16 cellular contexts compared by ENCODE assay signal in genomic region chr14:91327661-91328312, GRCh38.
DNase-seq lines count a peak whose midpoint lies in the region; ATAC-seq and TF ChIP-seq lines count a peak whose summit lies in the region.
"Had no signal": no experiment of that assay in that cellular context is flagged by ENCODE, and none has a peak within 500 bp of the region (broad histone marks: within the 10 kb centered on the region; RNA-seq: fewer than 3 reads in every experiment).

No MANE protein-coding gene starts in this region.

- H2AK5ac ChIP-seq in mesenchymal stem cell (ENCODE audit: low read length, severe bottlenecking), result no peak overlapping the region

- H3K4me1 Mint-ChIP-seq in CD4-positive, alpha-beta memory T cell, result peaks cover 56 to 99% (median 85%) of the 10 kb centered on the region in 4 donors
- peaks cover 40% of the 10 kb centered on the region for H3K4me1 Mint-ChIP-seq in activated T-helper 17 cell treated with anti-CD3 and anti-CD28 coated beads, Interleukin-2, amount 50 U/mL, for 72 hours
- peaks cover 76 to 100% (median 99%) of the 10 kb centered on the region in 7 donors for H3K4me1 Mint-ChIP-seq in naive thymus-derived CD4-positive, alpha-beta T cell
- H3K4me1 Mint-ChIP-seq in Calu3 (ENCODE audit: low read depth, unreplicated experiment), result peaks cover 30% of the 10 kb centered on the region

- H3K4ac ChIP-seq in mesenchymal stem cell (ENCODE audit: low read depth in 1 of 2, low read length in 2 of 2), result no peak overlapping the region

- H3K27me3 ChIP-seq in BLaER1, result no peaks in the 10 kb centered on the region
- no peaks in the 10 kb centered on the region for H3K27me3 ChIP-seq in CD4-positive, alpha-beta memory T cell (ENCODE audit: insufficient read depth, low read length)
- H3K27me3 ChIP-seq in naive thymus-derived CD4-positive, alpha-beta T cell (ENCODE audit: control insufficient read depth in 2 of 2, insufficient read depth in 2 of 2, low read length in 2 of 2), result no peaks in the 10 kb centered on the region
- H3K27me3 ChIP-seq in mesenchymal stem cell (ENCODE audit: control insufficient read depth in 1 of 2, insufficient read depth in 1 of 2, low read length in 2 of 2), result peaks cover 3 to 90% of the 10 kb centered on the region in 2 experiments
- H3K27me3 ChIP-seq: SJSA1 had no signal

- H4K91ac ChIP-seq in mesenchymal stem cell (ENCODE audit: low read length), result no peak overlapping the region

- H4K20me1 ChIP-seq in BLaER1, result peaks cover 40% of the 10 kb centered on the region

- H3K23ac ChIP-seq in mesenchymal stem cell (ENCODE audit: low read length in 2 of 2), result no peak overlapping the region

- no peak overlapping the region for H2BK12ac ChIP-seq in mesenchymal stem cell (ENCODE audit: low read length in 2 of 2)

- H3K4me2 ChIP-seq in BLaER1 (peak overlapping the region; percentile 9; the same call in 1 of the 2 replicates), mesenchymal stem cell (ENCODE audit: low read length, poor library complexity, severe bottlenecking) (no peak overlapping the region)

- DNase-seq in CD4-positive, alpha-beta memory T cell, result no peak
- DNase-seq in naive thymus-derived CD4-positive, alpha-beta T cell, result no peak
- DNase-seq in GM20000 (ENCODE audit: low spot score), result no peak
- DNase-seq in mesenchymal stem cell, result no peak
- DNase-seq in Calu3, result no peak
- no peak for DNase-seq in activated gamma-delta T cell (lab: John Stamatoyannopoulos, UW)
- DNase-seq: DMS79 treated with DMSO at 0.1 percent for 48 hours, NCI-H1436, NCI-H2227 treated with DMSO at 0.1 percent for 48 hours, nephron progenitor cell, retina had no signal

- CTCF ChIA-PET in CD4-positive, alpha-beta memory T cell (lab: Charles Lee; ENCODE audit: partially characterized antibody), result interaction anchor here (0.7 to 26.1 kb wide), 8 partner anchors 10 to 93 kb away, joined by 3 to 522 read pairs (median 3); partner anchors contain the start of gene CCDC88C
- CTCF ChIA-PET in naive thymus-derived CD4-positive, alpha-beta T cell (lab: Charles Lee), result interaction anchor here (0.8 to 6.6 kb wide), 3 partner anchors 28 to 92 kb away, joined by 4 to 101 read pairs (median 4); partner anchors contain the start of gene CCDC88C
- CTCF ChIA-PET in Calu3 (lab: Charles Lee), result interaction anchor here (0.5 to 0.9 kb wide), 2 partner anchors 77 to 170 kb away, joined by 3 read pairs; no protein-coding TSS in a partner anchor

- H3K4me3 Mint-ChIP-seq in CD4-positive, alpha-beta memory T cell, result no peak overlapping the region
- H3K4me3 Mint-ChIP-seq in activated T-helper 17 cell treated with anti-CD3 and anti-CD28 coated beads, Interleukin-2, amount 50 U/mL, for 72 hours, result no peak overlapping the region
- peak overlapping the region in 2 of 10 donors; percentile 10 to 98 for H3K4me3 Mint-ChIP-seq in naive thymus-derived CD4-positive, alpha-beta T cell
- H3K4me3 Mint-ChIP-seq in Calu3 (ENCODE audit: low read depth, unreplicated experiment), result no peak overlapping the region
- H3K4me3 Mint-ChIP-seq: nephron progenitor cell had no signal

- H3K36me3 Mint-ChIP-seq in CD4-positive, alpha-beta memory T cell, result peaks cover 53 to 91% of the 10 kb centered on the region in 2 donors
- H3K36me3 Mint-ChIP-seq in activated T-helper 17 cell treated with anti-CD3 and anti-CD28 coated beads, Interleukin-2, amount 50 U/mL, for 72 hours (ENCODE audit: low read depth), result peaks cover 82% of the 10 kb centered on the region
- peaks cover 0 to 30% (median 21%) of the 10 kb centered on the region in 5 donors for H3K36me3 Mint-ChIP-seq in naive thymus-derived CD4-positive, alpha-beta T cell
- peaks cover 23% of the 10 kb centered on the region for H3K36me3 Mint-ChIP-seq in Calu3 (ENCODE audit: insufficient read depth, unreplicated experiment)

- H4K8ac ChIP-seq in mesenchymal stem cell (ENCODE audit: low read length), result no peak overlapping the region

- TF ChIP-seq CTCF in GM20000 (IDR thresholded peaks at IDR 0.05; ENCODE audit: extremely low read depth, missing control alignments) (no peak), Calu3 (IDR thresholded peaks at IDR 0.05; ENCODE audit: unreplicated experiment) (no peak)

- no peak for ATAC-seq in activated T-helper 17 cell treated with anti-CD3 and anti-CD28 coated beads, Interleukin-2, amount 50 U/mL, for 72 hours (replicated peaks)
- ATAC-seq in naive thymus-derived CD4-positive, alpha-beta T cell, result no peak
- ATAC-seq: left lobe of liver had no signal

- H3K9me3 Mint-ChIP-seq in CD4-positive, alpha-beta memory T cell, result peaks cover 0 to 2% (median 0%) of the 10 kb centered on the region in 8 donors
- H3K9me3 Mint-ChIP-seq in activated T-helper 17 cell treated with anti-CD3 and anti-CD28 coated beads, Interleukin-2, amount 50 U/mL, for 72 hours, result no peaks in the 10 kb centered on the region
- peaks cover 0 to 3% (median 0%) of the 10 kb centered on the region in 11 donors for H3K9me3 Mint-ChIP-seq in naive thymus-derived CD4-positive, alpha-beta T cell
- no peaks in the 10 kb centered on the region for H3K9me3 Mint-ChIP-seq in Calu3 (ENCODE audit: low read depth, unreplicated experiment)
- H3K9me3 Mint-ChIP-seq: nephron progenitor cell had no signal

- H3K18ac ChIP-seq in mesenchymal stem cell (ENCODE audit: low read depth in 1 of 2, low read length in 2 of 2), result no peak overlapping the region

- H3K9ac ChIP-seq in BLaER1, result no peak overlapping the region
- no peak overlapping the region for H3K9ac ChIP-seq in mesenchymal stem cell (ENCODE audit: low read length)

- POLR2A ChIA-PET in CD4-positive, alpha-beta memory T cell (lab: Charles Lee; ENCODE audit: partially characterized antibody), result interaction anchor here (0.6 to 23.0 kb wide), 4 partner anchors 10 to 89 kb away, joined by 3 to 491 read pairs (median 7); partner anchors contain the start of gene CCDC88C
- POLR2A ChIA-PET in naive thymus-derived CD4-positive, alpha-beta T cell (lab: Charles Lee), result interaction anchor here (0.8 to 2.0 kb wide), 4 partner anchors 23 to 70 kb away, joined by 3 to 10 read pairs (median 3); no protein-coding TSS in a partner anchor

- H3K4me1 ChIP-seq in BLaER1 (peaks cover 85% of the 10 kb centered on the region), mesenchymal stem cell (ENCODE audit: control insufficient read depth, insufficient read depth, low read depth, low read length) (peaks cover 5% of the 10 kb centered on the region)
- peaks cover 85% of the 10 kb centered on the region for H3K4me1 ChIP-seq in CD4-positive, alpha-beta memory T cell (ENCODE audit: insufficient read depth, low read length)
- peaks cover 49 to 80% of the 10 kb centered on the region in 2 donors for H3K4me1 ChIP-seq in naive thymus-derived CD4-positive, alpha-beta T cell (ENCODE audit: control insufficient read depth in 2 of 2, insufficient read depth in 2 of 2, low read length in 2 of 2)
- H3K4me1 ChIP-seq: SJSA1 had no signal

- intact Hi-C loops in CD4-positive, alpha-beta memory T cell (cut with micrococcal nuclease), result no loop called here
- intact Hi-C loops in naive thymus-derived CD4-positive, alpha-beta T cell (cut with micrococcal nuclease), result loop anchor here (10.0 kb wide), 2 partner anchors 537 to 547 kb away; partner anchors contain the start of gene TC2N (in 1 of the 2)
- intact Hi-C loops in Calu3 (cut with micrococcal nuclease; ENCODE audit: unreplicated experiment), result no loop called here

- H3K36me3 ChIP-seq in BLaER1, result peaks cover 89% of the 10 kb centered on the region
- peaks cover 55% of the 10 kb centered on the region for H3K36me3 ChIP-seq in CD4-positive, alpha-beta memory T cell (ENCODE audit: insufficient read depth, low read length)
- H3K36me3 ChIP-seq in naive thymus-derived CD4-positive, alpha-beta T cell (ENCODE audit: control insufficient read depth in 2 of 3, insufficient read depth in 3 of 3, low read length in 3 of 3), result peaks cover 1 to 63% (median 22%) of the 10 kb centered on the region in 3 experiments
- H3K36me3 ChIP-seq in mesenchymal stem cell (ENCODE audit: control insufficient read depth in 1 of 2, insufficient read depth in 2 of 2, low read depth in 1 of 2, low read length in 2 of 2), result peaks cover 0 to 3% of the 10 kb centered on the region in 2 experiments
- H3K36me3 ChIP-seq: SJSA1, thoracic aorta had no signal

- peak overlapping the region; percentile 48; the same call in 1 of the 2 replicates for H3K27ac ChIP-seq in BLaER1
- H3K27ac ChIP-seq in CD4-positive, alpha-beta memory T cell (ENCODE audit: low read depth, low read length), result peak overlapping the region; percentile 5
- H3K27ac ChIP-seq in naive thymus-derived CD4-positive, alpha-beta T cell (ENCODE audit: low read depth, low read length), result peak overlapping the region; percentile 81
- no peak overlapping the region for H3K27ac ChIP-seq in mesenchymal stem cell (ENCODE audit: low read length, poor library complexity, severe bottlenecking)
- H3K27ac ChIP-seq: SJSA1, thoracic aorta had no signal

- H3K4me3 ChIP-seq in BLaER1 (no peak overlapping the region), mesenchymal stem cell (ENCODE audit: insufficient read depth in 1 of 2, low read depth in 1 of 2, low read length in 2 of 2) (no peak overlapping the region)
- no peak overlapping the region for H3K4me3 ChIP-seq in CD4-positive, alpha-beta memory T cell (ENCODE audit: low read length in 2 of 2)
- H3K4me3 ChIP-seq in naive thymus-derived CD4-positive, alpha-beta T cell (ENCODE audit: low read length), result no peak overlapping the region
- H3K4me3 ChIP-seq: SJSA1, thoracic aorta had no signal

- no peak overlapping the region for H2AFZ ChIP-seq in mesenchymal stem cell (ENCODE audit: low read depth, low read length)

- H3K9me3 ChIP-seq in BLaER1, result no peaks in the 10 kb centered on the region
- H3K9me3 ChIP-seq in CD4-positive, alpha-beta memory T cell (ENCODE audit: control insufficient read depth in 1 of 2, low read length in 2 of 2), result no peaks in the 10 kb centered on the region
- H3K9me3 ChIP-seq in naive thymus-derived CD4-positive, alpha-beta T cell (ENCODE audit: control insufficient read depth in 2 of 3, low read length in 3 of 3), result no peaks in the 10 kb centered on the region
- no peaks in the 10 kb centered on the region for H3K9me3 ChIP-seq in mesenchymal stem cell (ENCODE audit: control insufficient read depth, low read length)
- H3K9me3 ChIP-seq: SJSA1, thoracic aorta had no signal

- no peak overlapping the region for H2BK120ac ChIP-seq in mesenchymal stem cell (ENCODE audit: low read depth, low read length)

- no peaks in the 10 kb centered on the region for H3K79me1 ChIP-seq in mesenchymal stem cell (replicated peaks; ENCODE audit: low read length, poor library complexity, severe bottlenecking)

- no TSS peak for BruUV-seq in Calu3 (replicated peaks; lab: Mats Ljungman, UMichigan)

- no peaks in the 10 kb centered on the region for H3K27me3 Mint-ChIP-seq in CD4-positive, alpha-beta memory T cell
- no peaks in the 10 kb centered on the region for H3K27me3 Mint-ChIP-seq in activated T-helper 17 cell treated with anti-CD3 and anti-CD28 coated beads, Interleukin-2, amount 50 U/mL, for 72 hours
- H3K27me3 Mint-ChIP-seq in naive thymus-derived CD4-positive, alpha-beta T cell, result no peaks in the 10 kb centered on the region
- H3K27me3 Mint-ChIP-seq in Calu3 (ENCODE audit: unreplicated experiment), result no peaks in the 10 kb centered on the region

- H2BK5ac ChIP-seq in mesenchymal stem cell (ENCODE audit: low read depth, low read length, poor library complexity, severe bottlenecking), result no peak overlapping the region

- H2BK15ac ChIP-seq in mesenchymal stem cell (ENCODE audit: low read depth, poor library complexity, severe bottlenecking), result no peak overlapping the region

- H3K14ac ChIP-seq in mesenchymal stem cell (ENCODE audit: low read length in 2 of 2), result no peak overlapping the region

- peak overlapping the region; percentile 77 to 99 (median 88) for H3K27ac Mint-ChIP-seq in CD4-positive, alpha-beta memory T cell
- peak overlapping the region; percentile 93 for H3K27ac Mint-ChIP-seq in activated T-helper 17 cell treated with anti-CD3 and anti-CD28 coated beads, Interleukin-2, amount 50 U/mL, for 72 hours
- peak overlapping the region; percentile 42 to 100 (median 99) for H3K27ac Mint-ChIP-seq in naive thymus-derived CD4-positive, alpha-beta T cell
- H3K27ac Mint-ChIP-seq in Calu3 (ENCODE audit: unreplicated experiment), result no peak overlapping the region
- H3K27ac Mint-ChIP-seq: nephron progenitor cell had no signal

- WGBS in mesenchymal stem cell, result 89% methylated on average over 8 of the region's 10 CpGs

Comparison
In these comparisons a context has a peak if more than half of its experiments do, and no peak if none do; other contexts are left out.
1. intact Hi-C loops: an anchor here in naive thymus-derived CD4-positive, alpha-beta T cell (10.0 kb wide); none called in CD4-positive, alpha-beta memory T cell and Calu3.